Comparison of ENCODE assay signal across 8 cellular contexts in genomic region chr3:58994746-58995330, GRCh38. TPM values are rescaled to one million over a fixed set of nuclear protein-coding genes. Genes with fewer than 3 reads are reported as not detected.
DNase-seq lines count a peak whose midpoint lies in the region; ATAC-seq and TF ChIP-seq lines count a peak whose summit lies in the region.

No MANE protein-coding gene starts in this region.

- peak; percentile 53 for DNase-seq in A172 (ENCODE audit: low spot score)
- peak; percentile 63 for DNase-seq in EL
- DNase-seq in Panc1 (ENCODE audit: low read depth, low spot score): no peak
- peak; percentile 88 for DNase-seq in choroid plexus epithelial cell (ENCODE audit: low read depth)
- no peak for DNase-seq in mesothelial cell of epicardium (ENCODE audit: low spot score in 2 of 2, unreplicated experiment in 2 of 2)

- ATAC-seq in Panc1: peak; percentile 65; the same call in 1 of the 2 replicates
- no peak for ATAC-seq in GM19455 (IDR thresholded peaks at IDR 0.05; ENCODE audit: unreplicated experiment)
- no peak for ATAC-seq in GM21423 (IDR thresholded peaks at IDR 0.05; ENCODE audit: unreplicated experiment)

- H4K20me1 ChIP-seq in KMS-11 (ENCODE audit: insufficient read depth): no peaks in the 10 kb centered on the region

- H3K27ac ChIP-seq in KMS-11 (no peak overlapping the region), Panc1 (ENCODE audit: low read length) (no peak overlapping the region)

- H3K9ac ChIP-seq in KMS-11: no peak overlapping the region

- no peaks in the 10 kb centered on the region for H3K27me3 ChIP-seq in KMS-11 (ENCODE audit: insufficient read depth, low read depth)
- no peaks in the 10 kb centered on the region for H3K27me3 ChIP-seq in Panc1 (ENCODE audit: control insufficient read depth, insufficient read depth, low read length)

- TF ChIP-seq CTCF in KMS-11 (conservative IDR thresholded peaks at IDR 0.05; ENCODE audit: low read depth, low read length): peak; percentile 67
- peak; percentile 69; the same call in 1 of the 2 replicates for TF ChIP-seq CTCF in Panc1 (IDR thresholded peaks at IDR 0.05)
- TF ChIP-seq CTCF in choroid plexus epithelial cell (conservative IDR thresholded peaks at IDR 0.05; ENCODE audit: low read depth, low read length): peak; percentile 89
- peak; percentile 43 for TF ChIP-seq CTCF in mesothelial cell of epicardium (IDR thresholded peaks at IDR 0.05; ENCODE audit: unreplicated experiment)

- no peaks in the 10 kb centered on the region for H3K27me3 Mint-ChIP-seq in mesothelial cell of epicardium (ENCODE audit: low read depth)

- H3K79me2 ChIP-seq in KMS-11 (ENCODE audit: insufficient read depth, low read depth): no peaks in the 10 kb centered on the region

- no peaks in the 10 kb centered on the region for H3K36me3 Mint-ChIP-seq in mesothelial cell of epicardium

- no TSS peak for BruUV-seq in Panc1 (replicated peaks; lab: Mats Ljungman, UMichigan)

- no peaks in the 10 kb centered on the region for H3K36me3 ChIP-seq in KMS-11 (ENCODE audit: insufficient read depth)
- no peaks in the 10 kb centered on the region for H3K36me3 ChIP-seq in Panc1 (ENCODE audit: control insufficient read depth, insufficient read depth, low read length)

- no peak overlapping the region for H2AFZ ChIP-seq in KMS-11 (ENCODE audit: low read depth)

- CTCF ChIA-PET in Panc1 (lab: Charles Lee): interaction anchor here (0.7 to 1.1 kb wide), 2 partner anchors 58 to 495 kb away, joined by 3 to 4 read pairs; no protein-coding TSS in a partner anchor

- H3K27ac Mint-ChIP-seq in mesothelial cell of epicardium: no peak overlapping the region

- H3K4me3 ChIP-seq in KMS-11 (IDR thresholded peaks at IDR 0.05; ENCODE audit: insufficient read depth, low read depth, low read length): no peak overlapping the region
- H3K4me3 ChIP-seq in Panc1 (ENCODE audit: low read depth in 2 of 2, low read length in 2 of 2): no peak overlapping the region
- H3K4me3 ChIP-seq in choroid plexus epithelial cell (ENCODE audit: low read depth, low read length): peak overlapping the region; percentile 19

- POLR2A ChIA-PET in Panc1 (lab: Charles Lee): no interaction called here

- H3K4me1 ChIP-seq in KMS-11 (ENCODE audit: low read depth, poor library complexity, severe bottlenecking): no peaks in the 10 kb centered on the region
- no peaks in the 10 kb centered on the region for H3K4me1 ChIP-seq in Panc1 (ENCODE audit: control insufficient read depth, insufficient read depth, low read length)

- in situ Hi-C loops in Panc1 (cut with HindIII; ENCODE audit: low pct_unique_long_range_greater_than_20kb, low sequenced_read_pairs): no loop called here

- peak overlapping the region; percentile 38 for H3K4me3 Mint-ChIP-seq in mesothelial cell of epicardium

- no peak overlapping the region; the same call in 1 of the 2 replicates for H3K4me2 ChIP-seq in KMS-11

- H3K9me3 Mint-ChIP-seq in mesothelial cell of epicardium: no peaks in the 10 kb centered on the region

- intact Hi-C loops in Panc1 (cut with micrococcal nuclease; ENCODE audit: unreplicated experiment): loop anchor here (2.0 kb wide), 1 partner anchor 58 kb away; no protein-coding TSS in a partner anchor

- no peaks in the 10 kb centered on the region for H3K4me1 Mint-ChIP-seq in mesothelial cell of epicardium

- H3K9me3 ChIP-seq in Panc1 (ENCODE audit: control insufficient read depth, insufficient read depth, low read depth, low read length): no peaks in the 10 kb centered on the region

RNA-seq across cellular contexts. Expression of gene CFAP20DC, which starts 55.0 kb away (rescaled TPM):
- 6.5 and 6.8 TPM in 2 replicates for total RNA-seq in A172 (2014; rRNA removed; shearing (Covaris generic))
- 4.0 TPM for total RNA-seq in Panc1 (2021; ENCODE audit: unreplicated experiment)
- polyA plus RNA-seq in Panc1 (2012; ENCODE audit: insufficient read length): 1.2 TPM
- total RNA-seq in mesothelial cell of epicardium: 5.4 to 6.3 TPM (median 6.1 TPM) in 3 replicates

Comparison
In these comparisons a context has a peak if more than half of its experiments do, and no peak if none do; other contexts are left out.
1. DNase-seq: peak in A172 (single experiment), EL (single experiment) and choroid plexus epithelial cell (single experiment); none in Panc1 (single experiment) and mesothelial cell of epicardium (0 of 2).
2. Peak in every context shown above with its lines, with median percentiles within 50 percentile points of each other: CTCF ChIP-seq.